ENCODE assay signal across 1 cellular context in the genomic region with DNA sequence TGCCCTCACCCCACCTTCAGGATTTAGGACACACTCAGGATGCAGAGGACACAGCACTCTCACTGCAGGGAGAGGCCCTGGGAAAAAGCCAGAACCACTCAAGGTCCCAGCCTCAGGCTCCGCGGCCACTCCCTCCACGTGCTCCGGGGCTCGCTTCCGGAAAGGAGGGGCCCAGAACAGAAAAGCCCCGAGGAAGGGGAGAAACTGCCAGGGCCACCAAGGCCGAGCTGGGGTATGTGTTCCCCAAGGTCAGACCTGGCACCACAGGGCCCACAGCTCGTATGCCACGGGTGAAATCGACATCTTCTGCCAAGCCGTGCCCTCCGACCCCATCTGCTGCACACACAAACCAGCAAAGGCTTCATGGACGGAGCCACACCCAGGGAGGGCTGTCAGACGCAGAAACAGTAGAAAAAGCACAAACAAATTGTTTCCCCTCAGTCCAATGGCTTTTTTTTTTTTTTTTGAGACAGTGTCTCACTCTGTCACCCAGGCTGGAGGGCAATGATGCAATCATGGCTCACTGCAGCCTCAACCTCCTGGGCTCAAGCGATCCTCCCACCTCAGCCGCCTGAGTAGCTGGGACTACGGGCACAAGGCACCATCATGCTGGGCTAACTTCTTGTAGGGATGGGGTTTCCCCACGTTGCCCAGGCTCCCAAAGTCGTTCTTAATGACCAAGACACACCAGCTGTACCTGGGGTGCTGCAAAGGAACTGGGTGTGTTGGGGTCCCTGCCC.
TF ChIP-seq lines count a peak whose summit lies in the region.

No MANE protein-coding gene starts in this region.

TF ChIP-seq in K562, 482 proteins besides CTCF, POLR2A, EP300 and RAD21 (continued from another document and continues in another):
- TF ChIP-seq ZFP91 (CRISPR knock-in tag; IDR thresholded peaks at IDR 0.05) = no peak
- TF ChIP-seq, protein P1, sequence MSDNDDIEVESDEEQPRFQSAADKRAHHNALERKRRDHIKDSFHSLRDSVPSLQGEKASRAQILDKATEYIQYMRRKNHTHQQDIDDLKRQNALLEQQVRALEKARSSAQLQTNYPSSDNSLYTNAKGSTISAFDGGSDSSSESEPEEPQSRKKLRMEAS (CRISPR knock-in tag; IDR thresholded peaks at IDR 0.05) = peak; percentile 52
- no peak for TF ChIP-seq CREBBP (IDR thresholded peaks at IDR 0.05; ENCODE audit: low read depth, low read length)
- TF ChIP-seq, protein P2, sequence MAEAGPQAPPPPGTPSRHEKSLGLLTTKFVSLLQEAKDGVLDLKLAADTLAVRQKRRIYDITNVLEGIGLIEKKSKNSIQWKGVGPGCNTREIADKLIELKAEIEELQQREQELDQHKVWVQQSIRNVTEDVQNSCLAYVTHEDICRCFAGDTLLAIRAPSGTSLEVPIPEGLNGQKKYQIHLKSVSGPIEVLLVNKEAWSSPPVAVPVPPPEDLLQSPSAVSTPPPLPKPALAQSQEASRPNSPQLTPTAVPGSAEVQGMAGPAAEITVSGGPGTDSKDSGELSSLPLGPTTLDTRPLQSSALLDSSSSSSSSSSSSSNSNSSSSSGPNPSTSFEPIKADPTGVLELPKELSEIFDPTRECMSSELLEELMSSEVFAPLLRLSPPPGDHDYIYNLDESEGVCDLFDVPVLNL (CRISPR knock-in tag; IDR thresholded peaks at IDR 0.05; ENCODE audit: low read depth) = no peak
- TF ChIP-seq CHD4 (IDR thresholded peaks at IDR 0.05; ENCODE audit: insufficient read depth, insufficient replicate concordance, low read depth, low read length, poor library complexity, severe bottlenecking) = no peak
- TF ChIP-seq ZNF133 (CRISPR knock-in tag; IDR thresholded peaks at IDR 0.05) = no peak
- no peak for TF ChIP-seq NFE2L1 (tag; IDR thresholded peaks at IDR 0.05; ENCODE audit: borderline replicate concordance, low read depth)
- TF ChIP-seq KLF1 (tag; IDR thresholded peaks at IDR 0.05) = peak; percentile 19; the same call in 1 of the 2 replicates
- TF ChIP-seq TEAD2 (tag; IDR thresholded peaks at IDR 0.05) = no peak
- no peak for TF ChIP-seq KDM5B (IDR thresholded peaks at IDR 0.05; ENCODE audit: insufficient replicate concordance, low read depth, low read length)
- TF ChIP-seq PHTF2 (CRISPR knock-in tag; IDR thresholded peaks at IDR 0.05) = no peak
- no peak for TF ChIP-seq NR4A1 (CRISPR knock-in tag; IDR thresholded peaks at IDR 0.05)
- 0 out of 2 replicates have a peak, but pooled peaks have one; percentile 43 for TF ChIP-seq NR4A1 (tag; IDR thresholded peaks at IDR 0.05)
- no peak for TF ChIP-seq PHB2 (IDR thresholded peaks at IDR 0.05; ENCODE audit: low read depth)
- no peak for TF ChIP-seq GTF3C2 (IDR thresholded peaks at IDR 0.05; ENCODE audit: borderline replicate concordance, extremely low read depth, insufficient read length)
- no peak for TF ChIP-seq CC2D1A (IDR thresholded peaks at IDR 0.05)
- TF ChIP-seq ZNF124 (CRISPR knock-in tag; IDR thresholded peaks at IDR 0.05) = no peak
- TF ChIP-seq WHSC1 (IDR thresholded peaks at IDR 0.05; ENCODE audit: low read length) = no peak
- no peak for TF ChIP-seq PHB (CRISPR knock-in tag; IDR thresholded peaks at IDR 0.05)
- TF ChIP-seq MYC (IDR thresholded peaks at IDR 0.05; ENCODE audit: low read depth, low read length) = 0 out of 2 replicates have a peak, but pooled peaks have one; percentile 23
- TF ChIP-seq MYC (CRISPR knock-in tag; IDR thresholded peaks at IDR 0.05; ENCODE audit: borderline replicate concordance, low read depth) = no peak
- no peak for TF ChIP-seq TAF9B (IDR thresholded peaks at IDR 0.05; ENCODE audit: partially characterized antibody)
- TF ChIP-seq ATF1 (CRISPR knock-in tag; IDR thresholded peaks at IDR 0.05) = no peak
- no peak for TF ChIP-seq ATF1 (tag; IDR thresholded peaks at IDR 0.05)
- no peak for TF ChIP-seq SMARCC2 (IDR thresholded peaks at IDR 0.05; ENCODE audit: low read depth)
- TF ChIP-seq RBFOX2 (IDR thresholded peaks at IDR 0.05; ENCODE audit: low read depth, low read length) = peak; percentile 38; the same call in 1 of the 2 replicates
- no peak for TF ChIP-seq CLOCK (CRISPR knock-in tag; IDR thresholded peaks at IDR 0.05; ENCODE audit: borderline replicate concordance)
- no peak for TF ChIP-seq XRCC3 (IDR thresholded peaks at IDR 0.05)
- no peak for TF ChIP-seq BRD4 (IDR thresholded peaks at IDR 0.05)
- TF ChIP-seq ZNF695 (CRISPR knock-in tag; IDR thresholded peaks at IDR 0.05) = no peak
- TF ChIP-seq NCOA2 (IDR thresholded peaks at IDR 0.05; ENCODE audit: partially characterized antibody in 2 of 2) = no peak
- TF ChIP-seq, protein P3, sequence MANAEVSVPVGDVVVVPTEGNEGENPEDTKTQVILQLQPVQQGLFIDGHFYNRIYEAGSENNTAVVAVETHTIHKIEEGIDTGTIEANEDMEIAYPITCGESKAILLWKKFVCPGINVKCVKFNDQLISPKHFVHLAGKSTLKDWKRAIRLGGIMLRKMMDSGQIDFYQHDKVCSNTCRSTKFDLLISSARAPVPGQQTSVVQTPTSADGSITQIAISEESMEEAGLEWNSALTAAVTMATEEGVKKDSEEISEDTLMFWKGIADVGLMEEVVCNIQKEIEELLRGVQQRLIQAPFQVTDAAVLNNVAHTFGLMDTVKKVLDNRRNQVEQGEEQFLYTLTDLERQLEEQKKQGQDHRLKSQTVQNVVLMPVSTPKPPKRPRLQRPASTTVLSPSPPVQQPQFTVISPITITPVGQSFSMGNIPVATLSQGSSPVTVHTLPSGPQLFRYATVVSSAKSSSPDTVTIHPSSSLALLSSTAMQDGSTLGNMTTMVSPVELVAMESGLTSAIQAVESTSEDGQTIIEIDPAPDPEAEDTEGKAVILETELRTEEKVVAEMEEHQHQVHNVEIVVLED (CRISPR knock-in tag; IDR thresholded peaks at IDR 0.05) = no peak
- no peak for TF ChIP-seq ZFX (CRISPR knock-in tag; IDR thresholded peaks at IDR 0.05)
- TF ChIP-seq ZEB2 (IDR thresholded peaks at IDR 0.05) = no peak
- no peak for TF ChIP-seq SMARCE1 (IDR thresholded peaks at IDR 0.05)
- no peak for TF ChIP-seq ADNP (tag; IDR thresholded peaks at IDR 0.05)
- TF ChIP-seq CEBPB (tag; IDR thresholded peaks at IDR 0.05) = peak; percentile 78
- no peak for TF ChIP-seq ZNF212 (CRISPR knock-in tag; IDR thresholded peaks at IDR 0.05)
- TF ChIP-seq, protein P4, sequence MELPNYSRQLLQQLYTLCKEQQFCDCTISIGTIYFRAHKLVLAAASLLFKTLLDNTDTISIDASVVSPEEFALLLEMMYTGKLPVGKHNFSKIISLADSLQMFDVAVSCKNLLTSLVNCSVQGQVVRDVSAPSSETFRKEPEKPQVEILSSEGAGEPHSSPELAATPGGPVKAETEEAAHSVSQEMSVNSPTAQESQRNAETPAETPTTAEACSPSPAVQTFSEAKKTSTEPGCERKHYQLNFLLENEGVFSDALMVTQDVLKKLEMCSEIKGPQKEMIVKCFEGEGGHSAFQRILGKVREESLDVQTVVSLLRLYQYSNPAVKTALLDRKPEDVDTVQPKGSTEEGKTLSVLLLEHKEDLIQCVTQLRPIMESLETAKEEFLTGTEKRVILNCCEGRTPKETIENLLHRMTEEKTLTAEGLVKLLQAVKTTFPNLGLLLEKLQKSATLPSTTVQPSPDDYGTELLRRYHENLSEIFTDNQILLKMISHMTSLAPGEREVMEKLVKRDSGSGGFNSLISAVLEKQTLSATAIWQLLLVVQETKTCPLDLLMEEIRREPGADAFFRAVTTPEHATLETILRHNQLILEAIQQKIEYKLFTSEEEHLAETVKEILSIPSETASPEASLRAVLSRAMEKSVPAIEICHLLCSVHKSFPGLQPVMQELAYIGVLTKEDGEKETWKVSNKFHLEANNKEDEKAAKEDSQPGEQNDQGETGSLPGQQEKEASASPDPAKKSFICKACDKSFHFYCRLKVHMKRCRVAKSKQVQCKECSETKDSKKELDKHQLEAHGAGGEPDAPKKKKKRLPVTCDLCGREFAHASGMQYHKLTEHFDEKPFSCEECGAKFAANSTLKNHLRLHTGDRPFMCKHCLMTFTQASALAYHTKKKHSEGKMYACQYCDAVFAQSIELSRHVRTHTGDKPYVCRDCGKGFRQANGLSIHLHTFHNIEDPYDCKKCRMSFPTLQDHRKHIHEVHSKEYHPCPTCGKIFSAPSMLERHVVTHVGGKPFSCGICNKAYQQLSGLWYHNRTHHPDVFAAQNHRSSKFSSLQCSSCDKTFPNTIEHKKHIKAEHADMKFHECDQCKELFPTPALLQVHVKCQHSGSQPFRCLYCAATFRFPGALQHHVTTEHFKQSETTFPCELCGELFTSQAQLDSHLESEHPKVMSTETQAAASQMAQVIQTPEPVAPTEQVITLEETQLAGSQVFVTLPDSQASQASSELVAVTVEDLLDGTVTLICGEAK (IDR thresholded peaks at IDR 0.05) = no peak
- TF ChIP-seq, protein P4 (CRISPR knock-in tag; IDR thresholded peaks at IDR 0.05) = no peak
- TF ChIP-seq TCF15 (CRISPR knock-in tag; IDR thresholded peaks at IDR 0.05) = no peak
